In genomic region chr14:56807586-56808168, GRCh38 we compare ENCODE assay signal across 20 cellular contexts. TPM values are rescaled to one million over a fixed set of nuclear protein-coding genes. Genes with fewer than 3 reads are reported as not detected.
DNase-seq lines count a peak whose midpoint lies in the region; ATAC-seq and TF ChIP-seq lines count a peak whose summit lies in the region.
"Had no signal": no experiment of that assay in that cellular context is flagged by ENCODE, and none has a peak within 500 bp of the region (broad histone marks: within the 10 kb centered on the region; RNA-seq: fewer than 3 reads in every experiment).

No MANE protein-coding gene starts in this region.

- peak overlapping the region; percentile 85 to 97 for H3K4me3 Mint-ChIP-seq in H9
- H3K4me3 Mint-ChIP-seq in neural crest cell: peak overlapping the region; percentile 58

- POLR2A ChIA-PET in SK-N-SH (lab: Yijun Ruan, JAX): no interaction called here

- intact Hi-C loops in esophagus muscularis mucosa (cut with DNase I): no loop called here

- no peak overlapping the region for H2AK5ac ChIP-seq in H9 (ENCODE audit: insufficient read length, low read length)

- H2AFZ ChIP-seq in SK-N-SH (ENCODE audit: low read depth): peak overlapping the region; percentile 65; the same call in 1 of the 2 replicates
- no peak overlapping the region for H2AFZ ChIP-seq in H9 (ENCODE audit: low read length)

- H3K23me2 ChIP-seq in H9 (ENCODE audit: insufficient read length, low read depth, low read length, poor library complexity, severe bottlenecking): peaks cover 74% of the 10 kb centered on the region

- H3K9ac ChIP-seq in SK-N-SH (no peak overlapping the region), H9 (ENCODE audit: extremely low read depth, insufficient read length, low read length) (no peak overlapping the region)

- H3K27ac ChIP-seq in SK-N-SH (ENCODE audit: low read depth in 2 of 2, low read length in 1 of 2) (no peak overlapping the region), H9 (ENCODE audit: insufficient read length, low read depth, low read length) (no peak overlapping the region), esophagus muscularis mucosa (replicated peaks in 1 of 4) (no peak overlapping the region)
- H3K27ac ChIP-seq: right lobe of liver had no signal

- H3K9me3 Mint-ChIP-seq in H9: peaks cover 0 to 6% of the 10 kb centered on the region in 2 experiments; a peak in 2 of 5 replicates
- H3K9me3 Mint-ChIP-seq in neural crest cell: peaks cover 4% of the 10 kb centered on the region

- no peak overlapping the region for H4K91ac ChIP-seq in H9 (ENCODE audit: insufficient read length, low read depth, low read length)

- H3T11ph ChIP-seq in H9 (ENCODE audit: low read length): no peak overlapping the region

- H3K9me3 ChIP-seq in SK-N-SH (no peaks in the 10 kb centered on the region), H9 (ENCODE audit: control insufficient read depth, low read depth, low read length) (no peaks in the 10 kb centered on the region), esophagus muscularis mucosa (no peaks in the 10 kb centered on the region)
- H3K9me3 ChIP-seq: right lobe of liver had no signal

- H3K79me2 ChIP-seq in SK-N-SH (ENCODE audit: insufficient read depth): no peaks in the 10 kb centered on the region
- H3K79me2 ChIP-seq in H9 (ENCODE audit: insufficient read depth, low read length): peaks cover 6% of the 10 kb centered on the region; the same call in 1 of the 2 replicates

- H3K27ac Mint-ChIP-seq in H9: peak overlapping the region; percentile 90 to 99 (median 94)
- H3K27ac Mint-ChIP-seq in neural crest cell (ENCODE audit: unreplicated experiment): no peak overlapping the region
- H3K27ac Mint-ChIP-seq: CD4-positive, alpha-beta memory T cell had no signal

- H3K4me3 ChIP-seq in SK-N-SH (ENCODE audit: low read depth in 2 of 2, low read length in 1 of 2) (peak overlapping the region in 1 of 2 experiments; percentile 19; a peak in 1 of 4 replicates), esophagus muscularis mucosa (peak overlapping the region; percentile 22 to 31 (median 30))
- H3K4me3 ChIP-seq: right lobe of liver had no signal

- TF ChIP-seq RAD21 in SK-N-SH (IDR thresholded peaks at IDR 0.05; ENCODE audit: low read length): no peak

- ATAC-seq in SK-N-SH treated with all-trans-retinoic acid at 6 μM for 48 hours (no peak), HG03139 (IDR thresholded peaks at IDR 0.05; ENCODE audit: unreplicated experiment) (no peak)
- ATAC-seq: esophagus mucosa, Panc1, right lobe of liver had no signal

- no peak overlapping the region for H4K8ac ChIP-seq in H9 (replicated peaks; ENCODE audit: insufficient read length, low read depth, low read length)

- TF ChIP-seq CTCF in SK-N-SH (IDR thresholded peaks at IDR 0.05) (no peak), H9 (conservative IDR thresholded peaks at IDR 0.05) (no peak), esophagus muscularis mucosa (IDR thresholded peaks at IDR 0.05) (no peak), neural crest cell (conservative IDR thresholded peaks at IDR 0.05) (no peak)

- no peak overlapping the region for H2BK20ac ChIP-seq in H9 (ENCODE audit: low read depth, low read length, poor library complexity, severe bottlenecking)

- H3K4me1 ChIP-seq in SK-N-SH (ENCODE audit: control insufficient read depth in 1 of 2, insufficient read depth in 2 of 2, low read depth in 1 of 2, low read length in 1 of 2): no peaks in the 10 kb centered on the region
- H3K4me1 ChIP-seq in H9 (ENCODE audit: insufficient read depth, low read length): peaks cover 12% of the 10 kb centered on the region
- H3K4me1 ChIP-seq in esophagus muscularis mucosa: peaks cover 16 to 36% (median 28%) of the 10 kb centered on the region in 4 donors

- H3K9me2 ChIP-seq in SK-N-SH: no peaks in the 10 kb centered on the region

- H2BK120ac ChIP-seq in H9 (ENCODE audit: low read depth, low read length, poor library complexity, severe bottlenecking): no peak overlapping the region

- no peak overlapping the region for H3K14ac ChIP-seq in H9 (ENCODE audit: insufficient read depth, low read length)

- peaks cover 5% of the 10 kb centered on the region for H3F3A ChIP-seq in SK-N-SH (replicated peaks; ENCODE audit: insufficient read depth)

- peaks cover 3% of the 10 kb centered on the region for H3K79me1 ChIP-seq in H9 (ENCODE audit: insufficient read depth, low read depth, low read length, poor library complexity, severe bottlenecking)

- no peak overlapping the region for H2BK15ac ChIP-seq in H9 (ENCODE audit: low read depth, low read length)

- no peak overlapping the region for H2BK12ac ChIP-seq in H9 (ENCODE audit: insufficient read length, low read depth, low read length)

- H3K27me3 Mint-ChIP-seq in H9 (ENCODE audit: low read depth) (peaks cover 49% of the 10 kb centered on the region), neural crest cell (ENCODE audit: low read depth) (peaks cover 100% of the 10 kb centered on the region)

- DNase-seq in SK-N-SH: no peak
- no peak for DNase-seq in H9
- DNase-seq in esophagus muscularis mucosa (ENCODE audit: extremely low spot score): no peak
- no peak for DNase-seq in neural crest cell (ENCODE audit: low read depth, low spot score)
- DNase-seq in occipital lobe (lab: John Stamatoyannopoulos, UW): no peak
- DNase-seq in NOMO-1 treated with DMSO at 0.1 percent for 48 hours (lab: John Stamatoyannopoulos, UW; ENCODE audit: unreplicated experiment): no peak
- DNase-seq: 8988T; activated CD4-positive, alpha-beta T cell treated with anti-CD3 and anti-CD28 coated beads, Interleukin-2, amount 50 U/mL, for 1 hour; activated gamma-delta T cell treated with Interleukin-2 at 50 U/mL for 16 hours; CD4-positive, alpha-beta memory T cell; hypothalamus; KG1; NCI-H1436; NCI-H510A; right lobe of liver had no signal

- H2BK5ac ChIP-seq in H9 (ENCODE audit: insufficient read length, low read length): no peak overlapping the region

- TF ChIP-seq EP300 in SK-N-SH (IDR thresholded peaks at IDR 0.05; ENCODE audit: borderline replicate concordance in 1 of 2, low read depth in 1 of 2, low read length in 1 of 2) (no peak), esophagus muscularis mucosa (IDR thresholded peaks at IDR 0.05) (no peak)

- H4K20me1 ChIP-seq in SK-N-SH (ENCODE audit: insufficient read depth): no peaks in the 10 kb centered on the region
- H4K20me1 ChIP-seq in H9 (ENCODE audit: control insufficient read depth, insufficient read depth, insufficient read length): no peaks in the 10 kb centered on the region

- H3K27me3 ChIP-seq in SK-N-SH (ENCODE audit: insufficient read depth) (peaks cover 91% of the 10 kb centered on the region), H9 (ENCODE audit: insufficient read depth, low read length) (peaks cover 62% of the 10 kb centered on the region), esophagus muscularis mucosa (peaks cover 0 to 100% (median 91%) of the 10 kb centered on the region in 4 donors)

- TF ChIP-seq POLR2A in esophagus muscularis mucosa (IDR thresholded peaks at IDR 0.05; ENCODE audit: low read depth): no peak

- H3K18ac ChIP-seq in H9 (ENCODE audit: insufficient read length, low read depth, low read length): no peak overlapping the region

- H3K4me2 ChIP-seq in SK-N-SH (peak overlapping the region; percentile 50; the same call in 1 of the 2 replicates), H9 (ENCODE audit: insufficient read depth, insufficient read length, low read length) (peak overlapping the region; percentile 92)

- 17% methylated on average over 28 of the region's 39 CpGs for WGBS in SK-N-SH (ENCODE audit: low lambda C conversion rate)
- WGBS in H9 (ENCODE audit: extremely low coverage, insufficient read length, low lambda C conversion rate): no CpG with 5 or more reads among the region's 39 CpGs
- 9% methylated on average over 37 of the region's 39 CpGs for WGBS in esophagus muscularis mucosa

- H3K56ac ChIP-seq in H9 (ENCODE audit: insufficient read length, low read depth, low read length): no peak overlapping the region

- H3K4ac ChIP-seq in H9 (ENCODE audit: low read depth, low read length): no peak overlapping the region

- no peak overlapping the region for H3K23ac ChIP-seq in H9 (ENCODE audit: insufficient read length, low read depth, low read length)

- H3K36me3 ChIP-seq in SK-N-SH (replicated peaks in 1 of 2; ENCODE audit: control insufficient read depth in 1 of 2, insufficient read depth in 2 of 2, low read length in 1 of 2): no peaks in the 10 kb centered on the region
- H3K36me3 ChIP-seq in esophagus muscularis mucosa: no peaks in the 10 kb centered on the region
- H3K36me3 ChIP-seq: right lobe of liver had no signal

- H4K5ac ChIP-seq in H9 (ENCODE audit: insufficient read length, low read depth, low read length): no peak overlapping the region

- H3K36me3 Mint-ChIP-seq in H9 (ENCODE audit: insufficient read depth in 1 of 3, low read depth in 3 of 3) (peaks cover 21 to 54% (median 41%) of the 10 kb centered on the region in 3 experiments; a peak in 6 of 7 replicates), neural crest cell (ENCODE audit: low read depth) (no peaks in the 10 kb centered on the region)

- H3K4me1 Mint-ChIP-seq in H9: peaks cover 53 to 68% of the 10 kb centered on the region in 2 experiments
- peaks cover 12% of the 10 kb centered on the region for H3K4me1 Mint-ChIP-seq in neural crest cell

- CTCF ChIA-PET in SK-N-SH (lab: Yijun Ruan, JAX): no interaction called here

TF ChIP-seq in SK-N-SH, 30 proteins besides CTCF, POLR2A, EP300 and RAD21:
- TF ChIP-seq GABPA (IDR thresholded peaks at IDR 0.05; ENCODE audit: low read depth) (no peak), RFX5 (IDR thresholded peaks at IDR 0.05; ENCODE audit: low read length) (no peak), POLR2AphosphoS5 (IDR thresholded peaks at IDR 0.05; ENCODE audit: low read depth, low read length) (no peak), MEF2A (IDR thresholded peaks at IDR 0.05; ENCODE audit: borderline replicate concordance, low read depth) (no peak)

TF ChIP-seq in SK-N-SH treated with all-trans-retinoic acid at 6 μM for 48 hours, 23 proteins besides CTCF, POLR2A, EP300 and RAD21 (continues in another document):
- TF ChIP-seq PATZ1 (CRISPR knock-in tag; IDR thresholded peaks at IDR 0.05; ENCODE audit: borderline replicate concordance): no peak

RNA-seq across cellular contexts. Expression of gene OTX2, which starts 2.6 kb away (rescaled TPM):
- polyA plus RNA-seq in SK-N-SH (2012; rRNA removed): not detected in 2 replicates
- polyA plus RNA-seq in SK-N-SH (2012; cell fraction: cytosol; rRNA removed): not detected in 2 replicates
- not detected in 2 replicates for polyA plus RNA-seq in SK-N-SH (2012; cell fraction: nucleus; rRNA removed)
- total RNA-seq in H9 (2021) (193 and 195 TPM in 2 replicates), esophagus muscularis mucosa (not detected), neural crest cell (0.77 and 0.84 TPM in 2 replicates), occipital lobe (not detected)
- total RNA-seq: CD4-positive, alpha-beta memory T cell; esophagus mucosa; right lobe of liver; T-helper 2 cell treated with Interferon-gamma antibody and Interleukin-4, amounts not matched to agents 100 ng/mL and 5 ng/mL, for 36 hours had no signal
- polyA plus RNA-seq: CD4-positive, alpha-beta memory T cell had no signal

Comparison
In these comparisons a context has a peak if more than half of its experiments do, and no peak if none do; other contexts are left out.
1. RNA of gene OTX2, which starts 2.6 kb away (total RNA-seq): 193 to 195 TPM in H9; 0.77 to 0.84 TPM in neural crest cell, not detected in occipital lobe (single experiment) and not detected in esophagus muscularis mucosa; every median in the first group is over 100 times any median in the second.